10 cellular contexts compared by ENCODE assay signal in the genomic region with DNA sequence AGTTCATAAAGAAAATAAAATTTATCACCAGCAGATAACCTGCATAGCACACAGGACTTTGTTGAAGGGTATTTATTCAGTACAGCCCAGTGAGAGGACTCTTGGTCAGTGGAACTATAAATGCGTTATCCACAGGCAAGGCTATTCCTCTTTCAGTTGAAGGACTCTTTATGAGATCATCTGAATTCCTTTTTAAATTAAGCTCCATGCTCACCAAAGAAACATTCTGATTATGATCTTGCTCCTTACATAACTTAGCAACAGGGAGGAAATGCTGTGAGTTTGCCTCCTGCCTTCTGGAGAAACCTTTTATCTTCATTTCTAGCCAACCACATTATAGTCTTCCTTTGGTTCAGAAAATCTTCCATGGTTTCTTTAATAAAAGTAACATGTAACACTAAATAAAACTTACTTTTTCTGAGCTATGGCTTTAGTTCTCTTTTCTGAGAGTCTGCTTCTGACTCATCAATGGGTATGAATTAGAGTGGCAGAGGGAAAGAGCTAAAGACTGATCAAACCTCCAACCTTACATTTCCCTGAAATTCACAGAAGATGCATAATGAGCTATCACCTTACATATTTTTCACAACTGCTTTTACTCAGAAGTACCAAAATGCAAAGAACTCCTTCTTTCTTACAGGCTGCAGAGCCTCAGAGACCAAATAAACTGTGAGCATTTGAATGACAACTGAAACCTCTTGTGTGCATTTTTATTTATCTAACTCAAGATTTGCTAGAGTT.
DNase-seq lines count a peak whose midpoint lies in the region; ATAC-seq and TF ChIP-seq lines count a peak whose summit lies in the region.
"Had no signal": no experiment of that assay in that cellular context is flagged by ENCODE, and none has a peak within 500 bp of the region (broad histone marks: within the 10 kb centered on the region; RNA-seq: fewer than 3 reads in every experiment).

No MANE protein-coding gene starts in this region.

- H3K27me3 ChIP-seq in thoracic aorta (replicated peaks; ENCODE audit: insufficient read depth) = no peaks in the 10 kb centered on the region

- H3K36me3 Mint-ChIP-seq in activated CD8-positive, alpha-beta T cell treated with anti-CD3 and anti-CD28 coated beads for 36 hours (ENCODE audit: low read depth) = peaks cover 5% of the 10 kb centered on the region
- H3K36me3 Mint-ChIP-seq in activated CD8-positive, alpha-beta T cell treated with anti-CD3 and anti-CD28 coated beads, Interleukin-2, amount 10 ng/mL, durations not matched to agents 7 days and 5 days (ENCODE audit: low read depth) = peaks cover 5% of the 10 kb centered on the region
- H3K36me3 Mint-ChIP-seq in activated CD4-positive, alpha-beta memory T cell treated with anti-CD3 and anti-CD28 coated beads for 36 hours = no peaks in the 10 kb centered on the region

- peak overlapping the region; percentile 57 for H3K27ac Mint-ChIP-seq in activated CD8-positive, alpha-beta T cell treated with anti-CD3 and anti-CD28 coated beads for 36 hours
- H3K27ac Mint-ChIP-seq in activated CD8-positive, alpha-beta T cell treated with anti-CD3 and anti-CD28 coated beads, Interleukin-2, amount 10 ng/mL, durations not matched to agents 7 days and 5 days = no peak overlapping the region
- peak overlapping the region; percentile 61 for H3K27ac Mint-ChIP-seq in activated CD4-positive, alpha-beta memory T cell treated with anti-CD3 and anti-CD28 coated beads for 36 hours

- CTCF ChIA-PET in activated CD8-positive, alpha-beta T cell treated with anti-CD3 and anti-CD28 coated beads for 36 hours (lab: Charles Lee) = interaction anchor here (0.7 to 2.7 kb wide), 10 partner anchors 10 to 858 kb away, joined by 3 to 14 read pairs (median 4); no protein-coding TSS in a partner anchor
- CTCF ChIA-PET in activated CD8-positive, alpha-beta T cell treated with anti-CD3 and anti-CD28 coated beads, Interleukin-2, amount 10 ng/mL, durations not matched to agents 7 days and 5 days (lab: Charles Lee) = interaction anchor here (0.7 to 2.4 kb wide), 9 partner anchors 18 to 858 kb away, joined by 3 to 10 read pairs (median 4); no protein-coding TSS in a partner anchor
- CTCF ChIA-PET in activated CD4-positive, alpha-beta memory T cell treated with anti-CD3 and anti-CD28 coated beads for 36 hours (lab: Charles Lee) = interaction anchor here (0.9 to 1.8 kb wide), 8 partner anchors 17 to 859 kb away, joined by 3 to 10 read pairs (median 4); no protein-coding TSS in a partner anchor

- no peak for DNase-seq in activated CD8-positive, alpha-beta T cell treated with anti-CD3 and anti-CD28 coated beads for 36 hours
- no peak for DNase-seq in activated CD8-positive, alpha-beta T cell treated with anti-CD3 and anti-CD28 coated beads, Interleukin-2, amount 10 ng/mL, durations not matched to agents 7 days and 5 days
- DNase-seq in activated CD4-positive, alpha-beta memory T cell treated with anti-CD3 and anti-CD28 coated beads for 36 hours = no peak
- peak; percentile 40 for DNase-seq in inferior parietal cortex (ENCODE audit: extremely low spot score)
- DNase-seq in thoracic aorta (ENCODE audit: low spot score) = no peak
- DNase-seq in NCI-H82 (lab: John Stamatoyannopoulos, UW) = no peak
- DNase-seq in GOT3 (lab: John Stamatoyannopoulos, UW) = no peak
- DNase-seq: Karpas-422; stimulated activated CD4-positive, alpha-beta T cell treated with anti-CD3 and anti-CD28 coated beads, Interleukin-4, amount 100 ng/mL, for 4 hours had no signal

- intact Hi-C loops in activated CD8-positive, alpha-beta T cell treated with anti-CD3 and anti-CD28 coated beads for 36 hours (cut with micrococcal nuclease) = loop anchor here (10.0 kb wide), 2 partner anchors 116 to 856 kb away; no protein-coding TSS in a partner anchor
- intact Hi-C loops in activated CD4-positive, alpha-beta memory T cell treated with anti-CD3 and anti-CD28 coated beads for 36 hours (cut with micrococcal nuclease) = loop anchor here (1.0 to 10.0 kb wide), 7 partner anchors 24 to 858 kb away; a partner anchor contains a TSS

- H3K9me3 ChIP-seq in thoracic aorta = no peaks in the 10 kb centered on the region

- no peak for TF ChIP-seq CTCF in activated CD8-positive, alpha-beta T cell treated with anti-CD3 and anti-CD28 coated beads for 36 hours (IDR thresholded peaks at IDR 0.05)
- TF ChIP-seq CTCF in thoracic aorta (IDR thresholded peaks at IDR 0.05) = no peak

- H3K27ac ChIP-seq in thoracic aorta = peak overlapping the region; percentile 49 to 57

- peaks cover 5 to 35% of the 10 kb centered on the region in 2 donors for H3K4me1 ChIP-seq in thoracic aorta (ENCODE audit: control insufficient read depth in 1 of 2, low read depth in 2 of 2)

- peak; percentile 75 for ATAC-seq in activated CD8-positive, alpha-beta T cell treated with anti-CD3 and anti-CD28 coated beads for 36 hours
- ATAC-seq in activated CD8-positive, alpha-beta T cell treated with anti-CD3 and anti-CD28 coated beads, Interleukin-2, amount 10 ng/mL, durations not matched to agents 7 days and 5 days = no peak
- ATAC-seq in thoracic aorta (ENCODE audit: insufficient number of reproducible peaks, low FRiP score, low read depth) (peak; percentile 62), GM21381 (IDR thresholded peaks at IDR 0.05; ENCODE audit: unreplicated experiment) (no peak)

- H3K36me3 ChIP-seq in thoracic aorta = no peaks in the 10 kb centered on the region

- no peak overlapping the region for H3K4me3 ChIP-seq in thoracic aorta

- POLR2A ChIA-PET in activated CD8-positive, alpha-beta T cell treated with anti-CD3 and anti-CD28 coated beads for 36 hours (lab: Charles Lee) = no interaction called here
- POLR2A ChIA-PET in activated CD8-positive, alpha-beta T cell treated with anti-CD3 and anti-CD28 coated beads, Interleukin-2, amount 10 ng/mL, durations not matched to agents 7 days and 5 days (lab: Charles Lee) = no interaction called here
- POLR2A ChIA-PET in activated CD4-positive, alpha-beta memory T cell treated with anti-CD3 and anti-CD28 coated beads for 36 hours (lab: Charles Lee) = interaction anchor here (1.3 kb wide), 1 partner anchor 344 kb away, joined by 3 read pairs; no protein-coding TSS in a partner anchor

- no peak overlapping the region for H3K4me3 Mint-ChIP-seq in activated CD8-positive, alpha-beta T cell treated with anti-CD3 and anti-CD28 coated beads for 36 hours
- no peak overlapping the region for H3K4me3 Mint-ChIP-seq in activated CD8-positive, alpha-beta T cell treated with anti-CD3 and anti-CD28 coated beads, Interleukin-2, amount 10 ng/mL, durations not matched to agents 7 days and 5 days
- no peak overlapping the region for H3K4me3 Mint-ChIP-seq in activated CD4-positive, alpha-beta memory T cell treated with anti-CD3 and anti-CD28 coated beads for 36 hours

- H3K4me1 Mint-ChIP-seq in activated CD8-positive, alpha-beta T cell treated with anti-CD3 and anti-CD28 coated beads for 36 hours (ENCODE audit: low read depth) = peaks cover 45% of the 10 kb centered on the region
- H3K4me1 Mint-ChIP-seq in activated CD8-positive, alpha-beta T cell treated with anti-CD3 and anti-CD28 coated beads, Interleukin-2, amount 10 ng/mL, durations not matched to agents 7 days and 5 days (ENCODE audit: low read depth) = peaks cover 30% of the 10 kb centered on the region
- peaks cover 43% of the 10 kb centered on the region for H3K4me1 Mint-ChIP-seq in activated CD4-positive, alpha-beta memory T cell treated with anti-CD3 and anti-CD28 coated beads for 36 hours (ENCODE audit: low read depth)

- H3K9me3 Mint-ChIP-seq in activated CD8-positive, alpha-beta T cell treated with anti-CD3 and anti-CD28 coated beads for 36 hours = peaks cover 12% of the 10 kb centered on the region
- H3K9me3 Mint-ChIP-seq in activated CD8-positive, alpha-beta T cell treated with anti-CD3 and anti-CD28 coated beads, Interleukin-2, amount 10 ng/mL, durations not matched to agents 7 days and 5 days (ENCODE audit: insufficient read depth) = peaks cover 11% of the 10 kb centered on the region
- peaks cover 13% of the 10 kb centered on the region for H3K9me3 Mint-ChIP-seq in activated CD4-positive, alpha-beta memory T cell treated with anti-CD3 and anti-CD28 coated beads for 36 hours

- no peaks in the 10 kb centered on the region for H3K27me3 Mint-ChIP-seq in activated CD8-positive, alpha-beta T cell treated with anti-CD3 and anti-CD28 coated beads for 36 hours
- no peaks in the 10 kb centered on the region for H3K27me3 Mint-ChIP-seq in activated CD8-positive, alpha-beta T cell treated with anti-CD3 and anti-CD28 coated beads, Interleukin-2, amount 10 ng/mL, durations not matched to agents 7 days and 5 days (ENCODE audit: low read depth)
- H3K27me3 Mint-ChIP-seq in activated CD4-positive, alpha-beta memory T cell treated with anti-CD3 and anti-CD28 coated beads for 36 hours = no peaks in the 10 kb centered on the region

Comparison
In these comparisons a context has a peak if more than half of its experiments do, and no peak if none do; other contexts are left out.
1. ATAC-seq: peak in activated CD8-positive, alpha-beta T cell treated with anti-CD3 and anti-CD28 coated beads for 36 hours (single experiment) and thoracic aorta (single experiment); none in activated CD8-positive, alpha-beta T cell treated with anti-CD3 and anti-CD28 coated beads, Interleukin-2, amount 10 ng/mL, durations not matched to agents 7 days and 5 days (single experiment) and GM21381 (single experiment).